Comparison of ENCODE assay signal across 1 cellular context in the genomic region with DNA sequence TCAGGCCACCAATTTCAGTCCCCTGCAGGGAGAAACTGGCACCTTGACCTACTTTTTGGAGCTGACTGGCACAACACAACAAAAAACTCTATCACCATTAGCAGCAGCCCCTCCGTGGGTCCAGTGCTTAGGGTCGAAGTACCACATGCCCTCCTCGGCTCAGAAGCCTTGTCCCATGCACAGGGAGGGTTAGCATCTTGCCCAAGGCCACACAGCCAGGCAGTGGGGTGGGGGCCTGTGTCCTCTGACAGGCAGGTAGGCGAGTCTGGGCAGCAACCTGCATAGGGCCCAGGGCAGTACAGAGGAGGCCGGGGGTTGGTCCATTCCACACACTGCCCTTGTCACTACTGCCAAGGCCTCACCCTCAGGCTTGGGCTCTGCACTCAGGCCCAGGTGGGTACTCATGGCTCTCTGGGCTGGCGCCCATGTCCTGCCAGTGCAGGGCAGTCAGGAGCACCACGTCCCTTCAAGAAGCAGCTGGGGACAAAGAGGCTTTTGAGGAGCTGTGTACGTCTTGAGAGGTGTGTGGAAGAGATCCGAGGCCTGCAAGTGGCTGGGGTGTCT.
TF ChIP-seq lines count a peak whose summit lies in the region.

No MANE protein-coding gene starts in this region.

TF ChIP-seq in IMR-90, 13 proteins besides CTCF, POLR2A, EP300 and RAD21 (continued from another document):
- TF ChIP-seq FOS (IDR thresholded peaks at IDR 0.05; ENCODE audit: low read depth, low read length) = no peak
- TF ChIP-seq MAFK (IDR thresholded peaks at IDR 0.05; ENCODE audit: low read depth, low read length) = no peak
- no peak for TF ChIP-seq CEBPB (IDR thresholded peaks at IDR 0.05; ENCODE audit: low read depth, low read length)
- no peak for TF ChIP-seq USF2 (IDR thresholded peaks at IDR 0.05; ENCODE audit: low read depth, low read length)
TF ChIP-seq in IMR-90: peak in this region for 0.
